ENCODE assay signal across 8 cellular contexts in the genomic region with DNA sequence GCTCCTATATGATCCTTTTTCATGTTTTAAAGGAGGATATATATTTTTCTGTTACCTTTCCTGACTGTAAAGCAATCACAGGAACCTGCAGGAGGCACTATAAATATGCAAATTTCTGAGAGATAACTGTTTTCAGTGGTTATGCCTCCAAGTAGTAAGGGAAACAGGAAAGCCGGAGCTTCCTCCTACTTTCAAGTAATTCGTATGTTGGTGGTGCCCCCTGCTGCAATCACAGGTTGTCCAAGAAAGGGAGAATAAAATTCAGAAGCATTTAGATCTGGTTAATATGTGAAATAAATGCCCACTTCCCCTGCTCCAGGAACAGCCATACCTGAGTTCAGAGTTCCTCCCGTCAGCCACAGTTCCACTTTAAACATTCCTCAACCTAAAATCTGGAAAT. TPM values are rescaled to one million over a fixed set of nuclear protein-coding genes. Genes with fewer than 3 reads are reported as not detected.
DNase-seq lines count a peak whose midpoint lies in the region; ATAC-seq and TF ChIP-seq lines count a peak whose summit lies in the region.

No MANE protein-coding gene starts in this region.

- TF ChIP-seq CTCF in HFF-Myc (IDR thresholded peaks at IDR 0.05; ENCODE audit: low read depth, low read length, missing control alignments) (peak; percentile 25), sigmoid colon (IDR thresholded peaks at IDR 0.05) (peak in 2 of 4 experiments; percentile 31 to 38)

- no peaks in the 10 kb centered on the region for H3K9me3 ChIP-seq in sigmoid colon

- H3K4me3 ChIP-seq in HFF-Myc (replicated peaks; ENCODE audit: low read depth, low read length) (no peak overlapping the region), sigmoid colon (no peak overlapping the region), H7 (ENCODE audit: insufficient read depth, low read depth, low read length) (no peak overlapping the region)

- peaks cover 0 to 11% (median 5%) of the 10 kb centered on the region in 4 donors for H3K4me1 ChIP-seq in sigmoid colon

- WGBS in sigmoid colon, 2 donors = 6 to 11% methylated on average over 3 of the region's 3 CpGs

- H3K27me3 ChIP-seq in sigmoid colon (peaks cover 4 to 26% (median 15%) of the 10 kb centered on the region in 3 donors), H7 (ENCODE audit: control insufficient read depth, insufficient read depth, low read length) (peaks cover 20% of the 10 kb centered on the region)

- H3K36me3 ChIP-seq in sigmoid colon (no peaks in the 10 kb centered on the region), H7 (replicated peaks; ENCODE audit: control insufficient read depth, insufficient read depth, low read length) (no peaks in the 10 kb centered on the region)

- no peak overlapping the region for H3K27ac ChIP-seq in sigmoid colon

- peak; percentile 28 for DNase-seq in Daoy (ENCODE audit: low read depth)
- DNase-seq in HFF-Myc (ENCODE audit: extremely low read depth, low read depth) = no peak
- peak; percentile 23 for DNase-seq in SK-N-DZ (ENCODE audit: low spot score)
- peak in 1 of 2 donors; percentile 49 for DNase-seq in left colon
- no peak for DNase-seq in sigmoid colon
- DNase-seq in H7 = no peak

- TF ChIP-seq POLR2A in sigmoid colon (IDR thresholded peaks at IDR 0.05) = no peak

- ATAC-seq in left colon = peak; percentile 54
- ATAC-seq in GM19397 (IDR thresholded peaks at IDR 0.05; ENCODE audit: unreplicated experiment) = no peak
- no peak for ATAC-seq in HG02763 (IDR thresholded peaks at IDR 0.05; ENCODE audit: unreplicated experiment)

- TF ChIP-seq EP300 in sigmoid colon (IDR thresholded peaks at IDR 0.05) = no peak

- intact Hi-C loops in left colon (cut with DNase I, micrococcal nuclease) = no loop called here
- intact Hi-C loops in sigmoid colon (cut with DNase I) = loop anchor here (5.0 kb wide), 1 partner anchor 1803 kb away; no protein-coding TSS in a partner anchor

RNA-seq across cellular contexts. Expression of a gene that starts 12.0 kb away (rescaled TPM):
- 4.5 and 7.8 TPM in 2 replicates for total RNA-seq in Daoy (2014; rRNA removed; shearing (Covaris generic))
- 12.0 and 17.2 TPM in 2 replicates for polyA plus RNA-seq in SK-N-DZ (2014; cell fraction: cytosol; rRNA removed)
- 20.7 and 24.1 TPM in 2 replicates for polyA plus RNA-seq in SK-N-DZ (2014; cell fraction: nucleus; rRNA removed)
- 10 to 100 TPM; 28.9 to 29.0 TPM for total RNA-seq in left colon
- total RNA-seq in sigmoid colon = 10 to 100 TPM; 16.3 to 39.6 (median 19.7) TPM
- polyA plus RNA-seq in sigmoid colon = 10 to 100 TPM in 1 of 3 donors, 1 to 10 TPM in 2; 3.6 to 14.5 (median 4.4) TPM
- 30.5 and 34.9 TPM in 2 replicates for total RNA-seq in H7 (2014; rRNA removed; shearing (Covaris generic))

Comparison
In these comparisons a context has a peak if more than half of its experiments do, and no peak if none do; other contexts are left out.
1. DNase-seq: peak in Daoy (single experiment) and SK-N-DZ (single experiment); none in HFF-Myc (single experiment), sigmoid colon (single experiment) and H7 (single experiment).